Comparison of ENCODE assay signal across 8 cellular contexts in the genomic region with DNA sequence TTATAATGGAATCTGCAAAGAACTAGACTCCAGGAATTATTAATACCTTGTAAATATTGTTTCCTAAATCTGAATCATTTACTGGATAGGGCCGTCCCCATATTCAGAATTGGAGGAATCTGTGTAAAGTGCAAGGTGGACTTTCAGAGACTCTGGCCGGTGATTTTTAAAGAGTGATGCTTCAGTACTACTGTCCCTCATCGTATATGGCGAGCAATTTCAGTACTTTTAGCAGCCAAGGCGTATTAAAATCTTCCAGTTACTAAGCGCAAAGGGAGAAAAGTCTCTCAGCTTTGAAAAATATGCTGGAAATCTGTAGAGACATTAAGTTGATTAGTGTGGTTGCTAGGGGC. TPM values are rescaled to one million over a fixed set of nuclear protein-coding genes. Genes with fewer than 3 reads are reported as not detected.
DNase-seq lines count a peak whose midpoint lies in the region; ATAC-seq and TF ChIP-seq lines count a peak whose summit lies in the region.

No MANE protein-coding gene starts in this region.

- H3K4me2 ChIP-seq in OCI-LY7 (ENCODE audit: low read length): peak overlapping the region; percentile 94

- peaks cover 33% of the 10 kb centered on the region for H3K36me3 ChIP-seq in OCI-LY7 (ENCODE audit: insufficient read depth, low read length)

- peak overlapping the region; percentile 83 for H3K4me3 ChIP-seq in OCI-LY7 (ENCODE audit: low read depth, low read length, poor library complexity, severe bottlenecking)

- TF ChIP-seq CTCF in OCI-LY7 (conservative IDR thresholded peaks at IDR 0.05; ENCODE audit: low read length) (no peak), osteocyte (IDR thresholded peaks at IDR 0.05) (no peak)

- peak overlapping the region; percentile 96 for H3K27ac Mint-ChIP-seq in stimulated activated naive CD8-positive, alpha-beta T cell treated with anti-CD3 and anti-CD28 coated beads, Interleukin-15, Interleukin-2, amounts not matched to agents 100 ng/mL and 50 ng/mL, for 24 hours
- peak overlapping the region; percentile 98 for H3K27ac Mint-ChIP-seq in osteocyte (ENCODE audit: unreplicated experiment)

- peak overlapping the region; percentile 92 for H2AFZ ChIP-seq in OCI-LY7 (ENCODE audit: low read length)

- no peak for DNase-seq in stimulated activated naive CD8-positive, alpha-beta T cell treated with anti-CD3 and anti-CD28 coated beads, Interleukin-15, Interleukin-2, amounts not matched to agents 100 U/mL and 50 U/mL, for 24 hours
- no peak for DNase-seq in OCI-LY7 (ENCODE audit: low spot score)
- no peak for DNase-seq in epithelial cell of prostate (ENCODE audit: low read depth, low spot score)
- no peak for DNase-seq in osteocyte (ENCODE audit: extremely low spot score, unreplicated experiment)
- DNase-seq in RPMI8226: no peak

- H3K4me1 Mint-ChIP-seq in stimulated activated naive CD8-positive, alpha-beta T cell treated with anti-CD3 and anti-CD28 coated beads, Interleukin-15, Interleukin-2, amounts not matched to agents 100 ng/mL and 50 ng/mL, for 24 hours (ENCODE audit: low read depth): peaks cover 30% of the 10 kb centered on the region
- H3K4me1 Mint-ChIP-seq in osteocyte (ENCODE audit: unreplicated experiment): peaks cover 19% of the 10 kb centered on the region

- H4K20me1 ChIP-seq in OCI-LY7 (ENCODE audit: insufficient read depth, low read length): no peaks in the 10 kb centered on the region

- CTCF ChIA-PET in OCI-LY7 (lab: Charles Lee; ENCODE audit: unreplicated experiment): no interaction called here

- H3K9me3 Mint-ChIP-seq in stimulated activated naive CD8-positive, alpha-beta T cell treated with anti-CD3 and anti-CD28 coated beads, Interleukin-15, Interleukin-2, amounts not matched to agents 100 ng/mL and 50 ng/mL, for 24 hours: peaks cover 3% of the 10 kb centered on the region
- H3K9me3 Mint-ChIP-seq in osteocyte (ENCODE audit: unreplicated experiment): peaks cover 3% of the 10 kb centered on the region

- H3K79me2 ChIP-seq in OCI-LY7 (ENCODE audit: insufficient read depth, low read depth, low read length): peaks cover 21% of the 10 kb centered on the region

- no peaks in the 10 kb centered on the region for H3K27me3 Mint-ChIP-seq in stimulated activated naive CD8-positive, alpha-beta T cell treated with anti-CD3 and anti-CD28 coated beads, Interleukin-15, Interleukin-2, amounts not matched to agents 100 ng/mL and 50 ng/mL, for 24 hours
- no peaks in the 10 kb centered on the region for H3K27me3 Mint-ChIP-seq in osteocyte (ENCODE audit: unreplicated experiment)

- POLR2A ChIA-PET in OCI-LY7 (lab: Charles Lee): no interaction called here

- ATAC-seq in stimulated activated naive CD8-positive, alpha-beta T cell treated with anti-CD3 and anti-CD28 coated beads, Interleukin-15, Interleukin-2, amounts not matched to agents 100 U/mL and 50 U/mL, for 24 hours: no peak
- ATAC-seq in GM18519 (IDR thresholded peaks at IDR 0.05; ENCODE audit: low FRiP score, unreplicated experiment): no peak
- no peak for ATAC-seq in GM19455 (IDR thresholded peaks at IDR 0.05; ENCODE audit: unreplicated experiment)

- H3K4me3 Mint-ChIP-seq in stimulated activated naive CD8-positive, alpha-beta T cell treated with anti-CD3 and anti-CD28 coated beads, Interleukin-15, Interleukin-2, amounts not matched to agents 100 ng/mL and 50 ng/mL, for 24 hours: peak overlapping the region; percentile 90
- H3K4me3 Mint-ChIP-seq in osteocyte (ENCODE audit: unreplicated experiment): peak overlapping the region; percentile 95

- H3K9me3 ChIP-seq in OCI-LY7 (ENCODE audit: low read length): no peaks in the 10 kb centered on the region

- H3K27ac ChIP-seq in OCI-LY7 (ENCODE audit: low read depth, low read length, poor library complexity, severe bottlenecking) (peak overlapping the region; percentile 34), epithelial cell of prostate (peak overlapping the region; percentile 76)

- H3K4me1 ChIP-seq in OCI-LY7 (ENCODE audit: insufficient read depth, low read length, poor library complexity, severe bottlenecking): peaks cover 16% of the 10 kb centered on the region

- intact Hi-C loops in OCI-LY7 (cut with micrococcal nuclease; ENCODE audit: unreplicated experiment): loop anchor here (1.0 to 5.0 kb wide), 3 partner anchors 16 to 101 kb away; a partner anchor contains a TSS

- BruUV-seq in OCI-LY7 (replicated peaks; lab: Mats Ljungman, UMichigan): TSS peak; percentile 92

- no peaks in the 10 kb centered on the region for H3K9me2 ChIP-seq in OCI-LY7 (ENCODE audit: insufficient read depth, low read length)

- H3K36me3 Mint-ChIP-seq in stimulated activated naive CD8-positive, alpha-beta T cell treated with anti-CD3 and anti-CD28 coated beads, Interleukin-15, Interleukin-2, amounts not matched to agents 100 ng/mL and 50 ng/mL, for 24 hours (ENCODE audit: low read depth): peaks cover 32% of the 10 kb centered on the region
- peaks cover 16% of the 10 kb centered on the region for H3K36me3 Mint-ChIP-seq in osteocyte (ENCODE audit: unreplicated experiment)

RNA-seq across cellular contexts. Expression of a gene that starts 0.5 kb away (rescaled TPM):
- total RNA-seq in OCI-LY7 (2014; rRNA removed; shearing (Covaris generic)): 124 and 161 TPM in 2 replicates
- total RNA-seq in OCI-LY7 (2022) (71.2 and 91.0 TPM in 2 replicates), osteocyte (55.7 and 56.1 TPM in 2 replicates)

RNA-seq across cellular contexts. Expression of a gene that starts 20.1 kb away (rescaled TPM):
- total RNA-seq in OCI-LY7 (2014; rRNA removed; shearing (Covaris generic)): 27.6 and 35.3 TPM in 2 replicates
- total RNA-seq in OCI-LY7 (2022) (43.0 and 47.8 TPM in 2 replicates), osteocyte (21.5 and 26.2 TPM in 2 replicates)

RNA-seq across cellular contexts. Expression of a gene that starts 60.0 kb away (rescaled TPM):
- total RNA-seq in OCI-LY7 (2014; rRNA removed; shearing (Covaris generic)): 40.3 and 42.6 TPM in 2 replicates
- total RNA-seq in OCI-LY7 (2022) (51.6 and 52.6 TPM in 2 replicates), osteocyte (30.5 and 36.8 TPM in 2 replicates)
